In the genomic region with DNA sequence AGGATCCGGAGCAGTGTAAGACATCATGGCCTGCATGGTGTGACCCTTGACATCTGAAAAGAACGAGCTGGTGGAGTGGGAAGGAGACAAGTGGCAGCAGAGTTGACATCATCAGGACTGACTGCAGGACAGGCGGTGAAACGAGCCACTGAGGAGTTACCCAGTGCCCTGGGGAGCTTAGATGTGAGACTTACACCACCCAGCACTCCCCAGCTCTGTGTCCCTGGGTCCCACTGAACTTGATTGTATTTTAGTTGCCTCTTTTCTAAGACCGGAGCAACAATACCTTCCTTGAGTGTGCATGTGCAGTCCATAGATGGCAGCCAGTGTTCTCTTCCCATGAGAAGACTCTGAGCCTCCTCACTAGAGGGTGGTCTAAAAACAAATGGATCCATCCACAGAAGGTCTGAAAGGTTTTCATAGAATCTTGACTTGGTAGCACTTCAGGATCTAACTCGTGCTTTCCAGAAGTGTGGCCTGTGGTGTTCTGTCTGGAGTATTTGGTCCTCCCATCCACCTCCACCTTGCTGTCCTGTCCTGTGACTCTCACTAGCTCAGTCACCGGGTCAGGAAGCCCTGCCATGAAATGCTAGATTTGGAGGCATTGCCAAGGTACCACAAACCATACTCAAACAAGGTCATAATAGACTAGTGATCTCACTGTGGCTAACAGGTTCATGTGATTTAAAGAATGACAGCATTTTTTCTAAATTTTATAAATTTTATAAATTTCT, we compare ENCODE assay signal across 13 cellular contexts. TPM values are rescaled to one million over a fixed set of nuclear protein-coding genes. Genes with fewer than 3 reads are reported as not detected.
DNase-seq lines count a peak whose midpoint lies in the region; ATAC-seq and TF ChIP-seq lines count a peak whose summit lies in the region.
"Had no signal": no experiment of that assay in that cellular context is flagged by ENCODE, and none has a peak within 500 bp of the region (broad histone marks: within the 10 kb centered on the region; RNA-seq: fewer than 3 reads in every experiment).

No MANE protein-coding gene starts in this region.

- intact Hi-C loops in aorta (cut with DNase I), result no loop called here

- H3K4me2 ChIP-seq in neural progenitor cell, result no peak overlapping the region

- H3K27me3 ChIP-seq in aorta (ENCODE audit: control insufficient read depth in 1 of 2, insufficient read depth in 2 of 2, low read length in 1 of 2), result no peaks in the 10 kb centered on the region
- H3K27me3 ChIP-seq in neural progenitor cell, result no peaks in the 10 kb centered on the region

- no peaks in the 10 kb centered on the region for H3K9me3 Mint-ChIP-seq in activated CD8-positive, alpha-beta T cell treated with anti-CD3 and anti-CD28 coated beads, Interleukin-2, amount 10 ng/mL, durations not matched to agents 7 days and 5 days (ENCODE audit: insufficient read depth)
- H3K9me3 Mint-ChIP-seq in naive B cell (no peaks in the 10 kb centered on the region), neural progenitor cell (no peaks in the 10 kb centered on the region)

- H3K9me3 ChIP-seq in aorta (ENCODE audit: control insufficient read depth, low read length), result no peaks in the 10 kb centered on the region
- no peaks in the 10 kb centered on the region for H3K9me3 ChIP-seq in neural progenitor cell (ENCODE audit: low read depth)

- no peaks in the 10 kb centered on the region for H3K79me2 ChIP-seq in neural progenitor cell (ENCODE audit: low read depth)
- H3K79me2 ChIP-seq: parathyroid adenoma had no signal

- POLR2A ChIA-PET in activated CD8-positive, alpha-beta T cell treated with anti-CD3 and anti-CD28 coated beads, Interleukin-2, amount 10 ng/mL, durations not matched to agents 7 days and 5 days (lab: Charles Lee), result interaction anchor here (0.6 to 7.5 kb wide), 7 partner anchors 14 to 214 kb away, joined by 3 to 101 read pairs (median 4); no protein-coding TSS in a partner anchor

- no peak overlapping the region for H3K9ac ChIP-seq in neural progenitor cell
- H3K9ac ChIP-seq: parathyroid adenoma had no signal

- no peak overlapping the region for H2AFZ ChIP-seq in neural progenitor cell (replicated peaks)
- H2AFZ ChIP-seq: parathyroid adenoma had no signal

- DNase-seq in stimulated activated CD4-positive, alpha-beta T cell treated with anti-CD3 and anti-CD28 coated beads, Interleukin-1b, Interleukin-23, amount 100 ng/mL, for 48 hours, result peak; percentile 36
- no peak for DNase-seq in stimulated activated CD4-positive, alpha-beta T cell treated with anti-CD3 and anti-CD28 coated beads, Interleukin-2, amount 100 ng/mL, for 48 hours
- peak; percentile 58 for DNase-seq in activated CD8-positive, alpha-beta T cell treated with anti-CD3 and anti-CD28 coated beads, Interleukin-2, amount 10 ng/mL, durations not matched to agents 7 days and 5 days
- DNase-seq in naive B cell (no peak), aorta (no peak), occipital lobe (lab: John Stamatoyannopoulos, UW) (no peak), neural progenitor cell (ENCODE audit: low spot score) (no peak)
- DNase-seq: caudate nucleus, left colon had no signal

- ATAC-seq in activated CD8-positive, alpha-beta T cell treated with anti-CD3 and anti-CD28 coated beads, Interleukin-2, amount 10 ng/mL, durations not matched to agents 7 days and 5 days, result peak; percentile 5
- no peak for ATAC-seq in naive B cell (ENCODE audit: low read depth in 2 of 2)
- no peak for ATAC-seq in GM19395 (IDR thresholded peaks at IDR 0.05; ENCODE audit: unreplicated experiment)
- ATAC-seq in aorta (ENCODE audit: low FRiP score), result no peak
- ATAC-seq: K562, left colon had no signal

- H3K27me3 Mint-ChIP-seq in activated CD8-positive, alpha-beta T cell treated with anti-CD3 and anti-CD28 coated beads, Interleukin-2, amount 10 ng/mL, durations not matched to agents 7 days and 5 days (ENCODE audit: low read depth), result no peaks in the 10 kb centered on the region
- no peaks in the 10 kb centered on the region for H3K27me3 Mint-ChIP-seq in naive B cell
- no peaks in the 10 kb centered on the region for H3K27me3 Mint-ChIP-seq in neural progenitor cell (ENCODE audit: insufficient read depth, low read depth)

- WGBS in aorta, 2 donors, result 81 to 88% methylated on average over 7 of the region's 7 CpGs

- peaks cover 94% of the 10 kb centered on the region for H3K36me3 Mint-ChIP-seq in activated CD8-positive, alpha-beta T cell treated with anti-CD3 and anti-CD28 coated beads, Interleukin-2, amount 10 ng/mL, durations not matched to agents 7 days and 5 days (ENCODE audit: low read depth)
- H3K36me3 Mint-ChIP-seq in naive B cell (peaks cover 41 to 42% of the 10 kb centered on the region in 2 donors), neural progenitor cell (peaks cover 1% of the 10 kb centered on the region)

- no peak overlapping the region for H3K4me3 ChIP-seq in aorta (ENCODE audit: low read length in 2 of 2)
- H3K4me3 ChIP-seq in neural progenitor cell, result no peak overlapping the region
- H3K4me3 ChIP-seq: K562 had no signal

- no peaks in the 10 kb centered on the region for H3K36me3 ChIP-seq in aorta (ENCODE audit: control insufficient read depth in 1 of 2, insufficient read depth in 2 of 2, low read length in 1 of 2)
- H3K36me3 ChIP-seq in neural progenitor cell, result no peaks in the 10 kb centered on the region

- peak overlapping the region; percentile 96 for H3K27ac Mint-ChIP-seq in activated CD8-positive, alpha-beta T cell treated with anti-CD3 and anti-CD28 coated beads, Interleukin-2, amount 10 ng/mL, durations not matched to agents 7 days and 5 days
- peak overlapping the region; percentile 90 to 97 (median 94) for H3K27ac Mint-ChIP-seq in naive B cell
- H3K27ac Mint-ChIP-seq in neural progenitor cell, result no peak overlapping the region

- TF ChIP-seq CTCF in neural progenitor cell (IDR thresholded peaks at IDR 0.05), result no peak

- no peak overlapping the region for H3K27ac ChIP-seq in aorta (ENCODE audit: low read depth in 1 of 2, low read length in 2 of 2)
- H3K27ac ChIP-seq in neural progenitor cell, result no peak overlapping the region
- H3K27ac ChIP-seq: parathyroid adenoma had no signal

- H3K4me1 Mint-ChIP-seq in activated CD8-positive, alpha-beta T cell treated with anti-CD3 and anti-CD28 coated beads, Interleukin-2, amount 10 ng/mL, durations not matched to agents 7 days and 5 days (ENCODE audit: low read depth), result peaks cover 97% of the 10 kb centered on the region
- peaks cover 58 to 81% (median 77%) of the 10 kb centered on the region in 3 donors for H3K4me1 Mint-ChIP-seq in naive B cell
- peaks cover 12% of the 10 kb centered on the region for H3K4me1 Mint-ChIP-seq in neural progenitor cell

- CTCF ChIA-PET in activated CD8-positive, alpha-beta T cell treated with anti-CD3 and anti-CD28 coated beads, Interleukin-2, amount 10 ng/mL, durations not matched to agents 7 days and 5 days (lab: Charles Lee), result interaction anchor here (1.0 to 18.3 kb wide), 8 partner anchors 19 to 221 kb away, joined by 3 to 322 read pairs (median 4); no protein-coding TSS in a partner anchor

- no peaks in the 10 kb centered on the region for H3F3A ChIP-seq in neural progenitor cell (ENCODE audit: low read depth)

- H4K20me1 ChIP-seq in neural progenitor cell (ENCODE audit: low read depth), result no peaks in the 10 kb centered on the region

- peak overlapping the region; percentile 39 for H3K4me3 Mint-ChIP-seq in activated CD8-positive, alpha-beta T cell treated with anti-CD3 and anti-CD28 coated beads, Interleukin-2, amount 10 ng/mL, durations not matched to agents 7 days and 5 days
- H3K4me3 Mint-ChIP-seq in naive B cell, result peak overlapping the region in 3 of 8 donors; percentile 9 to 66 (median 32)
- no peak overlapping the region for H3K4me3 Mint-ChIP-seq in neural progenitor cell

- H3K4me1 ChIP-seq in aorta (ENCODE audit: control insufficient read depth in 1 of 2, insufficient read depth in 2 of 2, low read length in 2 of 2) (no peaks in the 10 kb centered on the region), neural progenitor cell (no peaks in the 10 kb centered on the region)
- H3K4me1 ChIP-seq: parathyroid adenoma had no signal

RNA-seq across cellular contexts. Expression of a gene that starts 59.0 kb away (rescaled TPM):
- total RNA-seq in activated CD8-positive, alpha-beta T cell treated with anti-CD3 and anti-CD28 coated beads, Interleukin-2, amount 10 ng/mL, durations not matched to agents 7 days and 5 days, result 100 to 1,000 TPM; 370 to 374 TPM
- polyA plus RNA-seq in naive B cell (ENCODE audit: low read depth in 6 of 6) (100 to 1,000 TPM; 127 to 347 (median 205) TPM), aorta (1 to 10 TPM; 2.5 to 5.9 TPM)
- total RNA-seq in aorta (10 to 100 TPM; 13.5 to 24.4 TPM), occipital lobe (2.3 TPM), neural progenitor cell (ENCODE audit: low replicate concordance) (0.11 and 0.19 TPM in 2 replicates)
- total RNA-seq: fibroblast of villous mesenchyme had no signal

Comparison
In these comparisons a context has a peak if more than half of its experiments do, and no peak if none do; other contexts are left out.
1. DNase-seq: peak in stimulated activated CD4-positive, alpha-beta T cell treated with anti-CD3 and anti-CD28 coated beads, Interleukin-1b, Interleukin-23, amount 100 ng/mL, for 48 hours (single experiment) and activated CD8-positive, alpha-beta T cell treated with anti-CD3 and anti-CD28 coated beads, Interleukin-2, amount 10 ng/mL, durations not matched to agents 7 days and 5 days (single experiment); none in stimulated activated CD4-positive, alpha-beta T cell treated with anti-CD3 and anti-CD28 coated beads, Interleukin-2, amount 100 ng/mL, for 48 hours (0 of 2), naive B cell (single experiment), aorta (0 of 2), occipital lobe (single experiment) and neural progenitor cell (single experiment).
2. RNA of a gene that starts 59.0 kb away (total RNA-seq): 370 to 374 TPM in activated CD8-positive, alpha-beta T cell treated with anti-CD3 and anti-CD28 coated beads, Interleukin-2, amount 10 ng/mL, durations not matched to agents 7 days and 5 days; 13.5 to 24.4 TPM in aorta, 2.3 TPM in occipital lobe (single experiment) and 0.11 to 0.19 TPM in neural progenitor cell; every median in the first group is over 10 times any median in the second.